In genomic region chr9:130171226-130172148, GRCh38 we compare ENCODE assay signal across 10 cellular contexts. TPM values are rescaled to one million over a fixed set of nuclear protein-coding genes. Genes with fewer than 3 reads are reported as not detected.
A peak's percentile ranks its signal among the peaks of the same experiment; 100 is the strongest.
DNase-seq lines count a peak whose midpoint lies in the region; ATAC-seq and TF ChIP-seq lines count a peak whose summit lies in the region.
"Had no signal": no experiment of that assay in that cellular context is flagged by ENCODE, and none has a peak within 500 bp of the region (broad histone marks: within the 10 kb centered on the region; RNA-seq: fewer than 3 reads in every experiment).

No MANE protein-coding gene starts in this region.

- no peak for TF ChIP-seq EP300 in transverse colon (IDR thresholded peaks at IDR 0.05; ENCODE audit: low read depth)

- peak overlapping the region; percentile 19 for H3K27ac Mint-ChIP-seq in activated T-cell treated with anti-CD3 and anti-CD28 coated beads, Interleukin-2, amount 50 U/mL, for 24 hours

- H3K4me1 ChIP-seq in mammary epithelial cell (ENCODE audit: insufficient read depth, low read length): peaks cover 10% of the 10 kb centered on the region
- no peaks in the 10 kb centered on the region for H3K4me1 ChIP-seq in right lobe of liver
- peaks cover 0 to 30% (median 16%) of the 10 kb centered on the region in 4 donors for H3K4me1 ChIP-seq in transverse colon

- TF ChIP-seq CTCF in mammary epithelial cell (conservative IDR thresholded peaks at IDR 0.05 in 1 of 2, IDR thresholded peaks at IDR 0.05 in 1 of 2; ENCODE audit: extremely low read depth in 1 of 2, insufficient read depth in 1 of 2, low read depth in 1 of 2, low read length in 2 of 2) (no peak), right lobe of liver (IDR thresholded peaks at IDR 0.05) (no peak), transverse colon (IDR thresholded peaks at IDR 0.05) (no peak)

- H3K36me3 ChIP-seq in mammary epithelial cell (ENCODE audit: insufficient read depth, low read length): no peaks in the 10 kb centered on the region
- H3K36me3 ChIP-seq in right lobe of liver: no peaks in the 10 kb centered on the region
- no peaks in the 10 kb centered on the region for H3K36me3 ChIP-seq in transverse colon

- H3K4me3 ChIP-seq in mammary epithelial cell (replicated peaks in 1 of 3; ENCODE audit: insufficient read depth in 1 of 3, low read depth in 2 of 3, low read length in 3 of 3) (peak overlapping the region; percentile 44 to 80 (median 47)), right lobe of liver (peak overlapping the region; percentile 12 to 46 (median 18)), transverse colon (peak overlapping the region in 3 of 4 donors; percentile 30 to 48 (median 43))

- in situ Hi-C loops in mammary epithelial cell (cut with MboI; ENCODE audit: low sequenced_read_pairs in 2 of 2) (no loop called here), transverse colon (cut with MboI; ENCODE audit: low pct_ligation_motif_present in 1 of 4, low pct_unique_long_range_greater_than_20kb in 1 of 4, low sequenced_read_pairs in 3 of 4) (no loop called here)

- CTCF ChIA-PET in mammary epithelial cell (lab: Charles Lee; ENCODE audit: low non-redundant PET): no interaction called here

- peaks cover 13% of the 10 kb centered on the region for H3K4me1 Mint-ChIP-seq in activated T-cell treated with anti-CD3 and anti-CD28 coated beads, Interleukin-2, amount 50 U/mL, for 24 hours (ENCODE audit: low read depth)

- dilution Hi-C loops in mammary epithelial cell (cut with HindIII; ENCODE audit: low sequenced_read_pairs): no loop called here

- H3K9me3 Mint-ChIP-seq in activated T-cell treated with anti-CD3 and anti-CD28 coated beads, Interleukin-2, amount 50 U/mL, for 24 hours: no peaks in the 10 kb centered on the region

- H3K4me3 Mint-ChIP-seq in activated T-cell treated with anti-CD3 and anti-CD28 coated beads, Interleukin-2, amount 50 U/mL, for 24 hours: peak overlapping the region; percentile 59

- DNase-seq in activated T-cell treated with anti-CD3 and anti-CD28 coated beads, Interleukin-2, amount 50 U/mL, for 24 hours: peak; percentile 42
- DNase-seq in activated T-cell treated with anti-CD3 and anti-CD28 coated beads, Interleukin-2, amount 50 U/mL, for 48 hours: no peak
- DNase-seq in mammary epithelial cell (no peak), right lobe of liver (no peak), transverse colon (no peak), pons (ENCODE audit: low spot score) (no peak), activated gamma-delta T cell treated with Interleukin-2 at 50 U/mL for 16 hours (no peak), DMS 273 (lab: John Stamatoyannopoulos, UW; ENCODE audit: unreplicated experiment) (no peak)
- DNase-seq: central memory CD4-positive, alpha-beta T cell; KG1 had no signal

- peak overlapping the region; percentile 94 for H2AFZ ChIP-seq in mammary epithelial cell (ENCODE audit: low read depth, low read length)

- H3K36me3 Mint-ChIP-seq in activated T-cell treated with anti-CD3 and anti-CD28 coated beads, Interleukin-2, amount 50 U/mL, for 24 hours (ENCODE audit: low read depth): peaks cover 2% of the 10 kb centered on the region

- H4K20me1 ChIP-seq in mammary epithelial cell (ENCODE audit: insufficient read depth, low read length): no peaks in the 10 kb centered on the region

- no peak for TF ChIP-seq POLR2A in right lobe of liver (IDR thresholded peaks at IDR 0.05)
- TF ChIP-seq POLR2A in transverse colon (IDR thresholded peaks at IDR 0.05): no peak

- H3K79me2 ChIP-seq in mammary epithelial cell (ENCODE audit: insufficient read depth, low read length): peaks cover 38% of the 10 kb centered on the region

- no peak overlapping the region for H3K9ac ChIP-seq in mammary epithelial cell (ENCODE audit: insufficient read depth, low read length)

- H3K27ac ChIP-seq in mammary epithelial cell (ENCODE audit: insufficient read depth, low read depth, low read length) (peak overlapping the region; percentile 5), right lobe of liver (no peak overlapping the region), transverse colon (peak overlapping the region in 3 of 4 donors; percentile 48 to 52 (median 48))

- ATAC-seq in right lobe of liver: peak in 2 of 4 donors; percentile 4

- WGBS in mammary epithelial cell (ENCODE audit: low coverage, missing lambda C conversion rate): 45% methylated on average over 24 of the region's 45 CpGs
- WGBS in right lobe of liver (ENCODE audit: insufficient coverage, low coverage, low lambda C conversion rate, missing lambda C conversion rate): 55% methylated on average over 10 of the region's 45 CpGs
- WGBS in transverse colon (ENCODE audit: low coverage in 1 of 2), 2 donors: 34 to 77% methylated on average over 9 to 34 of the region's 45 CpGs

- no TSS peak for BruUV-seq in mammary epithelial cell (replicated peaks; lab: Mats Ljungman, UMichigan)

- peak overlapping the region; percentile 94 for H3K4me2 ChIP-seq in mammary epithelial cell (ENCODE audit: insufficient read depth, low read depth, low read length)

- H3K9me3 ChIP-seq in mammary epithelial cell (replicated peaks; ENCODE audit: insufficient read depth, low read length) (no peaks in the 10 kb centered on the region), right lobe of liver (no peaks in the 10 kb centered on the region), transverse colon (no peaks in the 10 kb centered on the region)

- H3K27me3 Mint-ChIP-seq in activated T-cell treated with anti-CD3 and anti-CD28 coated beads, Interleukin-2, amount 50 U/mL, for 24 hours: peaks cover 29% of the 10 kb centered on the region

- intact Hi-C loops in mammary epithelial cell (cut with micrococcal nuclease): loop anchor here (1.0 to 5.0 kb wide), 3 partner anchors 34 to 66 kb away; no protein-coding TSS in a partner anchor
- intact Hi-C loops in right lobe of liver (cut with DNase I): no loop called here
- intact Hi-C loops in transverse colon (cut with DNase I; ENCODE audit: low total_unique reads): loop anchor here (5.0 kb wide), 1 partner anchor 219 kb away; no protein-coding TSS in a partner anchor

- no peaks in the 10 kb centered on the region for H3K27me3 ChIP-seq in mammary epithelial cell (ENCODE audit: insufficient read depth, low read length)
- no peaks in the 10 kb centered on the region for H3K27me3 ChIP-seq in right lobe of liver
- peaks cover 31% of the 10 kb centered on the region for H3K27me3 ChIP-seq in transverse colon

RNA-seq across cellular contexts. Expression of gene NCS1, which starts 0.7 kb away (rescaled TPM):
- 10 to 100 TPM; 76.5 to 85.4 TPM for total RNA-seq in mammary epithelial cell
- 59.8 TPM for polyA plus RNA-seq in mammary epithelial cell
- 53.3 TPM for polyA minus RNA-seq in mammary epithelial cell
- 1 to 10 TPM; 1.6 to 3.3 (median 2.8) TPM for total RNA-seq in right lobe of liver
- 10 to 100 TPM; 11.9 to 66.5 (median 25.9) TPM for total RNA-seq in transverse colon

Comparison
In these comparisons a context has a peak if more than half of its experiments do, and no peak if none do; other contexts are left out.
1. H3K27ac ChIP-seq: peak in mammary epithelial cell (single experiment) and transverse colon (3 of 4); none in right lobe of liver (0 of 3).
2. intact Hi-C loops: an anchor here in mammary epithelial cell (1.0 to 5.0 kb wide) and transverse colon (5.0 kb wide); none called in right lobe of liver.
3. Peak in every context shown above with its lines, with median percentiles within 50 percentile points of each other: H3K4me3 ChIP-seq.